2 cellular contexts compared by ENCODE assay signal in the genomic region with DNA sequence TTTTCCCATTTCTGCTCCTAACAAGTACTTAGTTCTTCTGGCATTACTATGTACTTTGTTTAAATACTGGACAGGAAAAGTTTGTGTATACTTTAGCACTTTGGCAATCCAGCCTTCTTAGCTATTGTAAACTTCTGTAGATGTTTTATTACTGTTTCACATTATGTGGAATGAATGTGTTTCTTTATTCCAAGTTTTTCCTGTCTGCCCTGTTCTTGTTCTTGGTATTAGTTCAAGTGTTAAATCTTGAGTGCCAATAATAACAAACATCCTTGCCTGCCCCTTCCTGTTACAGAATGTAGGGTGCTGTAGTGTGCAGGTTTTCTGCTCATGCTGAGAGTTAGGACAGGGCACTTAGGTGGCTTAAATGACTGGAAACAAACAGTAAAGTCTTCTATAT.
TF ChIP-seq lines count a peak whose summit lies in the region.

No MANE protein-coding gene starts in this region.

TF ChIP-seq in SK-N-SH, 30 proteins besides CTCF, POLR2A, EP300 and RAD21 (continued from another document):
- TF ChIP-seq FOXJ3 (CRISPR knock-in tag; IDR thresholded peaks at IDR 0.05) (no peak), CHD2 (IDR thresholded peaks at IDR 0.05; ENCODE audit: low read length, partially characterized antibody) (no peak), TCF12 (IDR thresholded peaks at IDR 0.05) (no peak), MEF2A (IDR thresholded peaks at IDR 0.05; ENCODE audit: borderline replicate concordance, low read depth) (no peak), POLR2AphosphoS5 (IDR thresholded peaks at IDR 0.05; ENCODE audit: low read depth, low read length) (no peak), TEAD4 (IDR thresholded peaks at IDR 0.05; ENCODE audit: borderline replicate concordance, insufficient read depth) (no peak), NFIC (IDR thresholded peaks at IDR 0.05; ENCODE audit: borderline replicate concordance) (no peak)
- TF ChIP-seq, protein P1, sequence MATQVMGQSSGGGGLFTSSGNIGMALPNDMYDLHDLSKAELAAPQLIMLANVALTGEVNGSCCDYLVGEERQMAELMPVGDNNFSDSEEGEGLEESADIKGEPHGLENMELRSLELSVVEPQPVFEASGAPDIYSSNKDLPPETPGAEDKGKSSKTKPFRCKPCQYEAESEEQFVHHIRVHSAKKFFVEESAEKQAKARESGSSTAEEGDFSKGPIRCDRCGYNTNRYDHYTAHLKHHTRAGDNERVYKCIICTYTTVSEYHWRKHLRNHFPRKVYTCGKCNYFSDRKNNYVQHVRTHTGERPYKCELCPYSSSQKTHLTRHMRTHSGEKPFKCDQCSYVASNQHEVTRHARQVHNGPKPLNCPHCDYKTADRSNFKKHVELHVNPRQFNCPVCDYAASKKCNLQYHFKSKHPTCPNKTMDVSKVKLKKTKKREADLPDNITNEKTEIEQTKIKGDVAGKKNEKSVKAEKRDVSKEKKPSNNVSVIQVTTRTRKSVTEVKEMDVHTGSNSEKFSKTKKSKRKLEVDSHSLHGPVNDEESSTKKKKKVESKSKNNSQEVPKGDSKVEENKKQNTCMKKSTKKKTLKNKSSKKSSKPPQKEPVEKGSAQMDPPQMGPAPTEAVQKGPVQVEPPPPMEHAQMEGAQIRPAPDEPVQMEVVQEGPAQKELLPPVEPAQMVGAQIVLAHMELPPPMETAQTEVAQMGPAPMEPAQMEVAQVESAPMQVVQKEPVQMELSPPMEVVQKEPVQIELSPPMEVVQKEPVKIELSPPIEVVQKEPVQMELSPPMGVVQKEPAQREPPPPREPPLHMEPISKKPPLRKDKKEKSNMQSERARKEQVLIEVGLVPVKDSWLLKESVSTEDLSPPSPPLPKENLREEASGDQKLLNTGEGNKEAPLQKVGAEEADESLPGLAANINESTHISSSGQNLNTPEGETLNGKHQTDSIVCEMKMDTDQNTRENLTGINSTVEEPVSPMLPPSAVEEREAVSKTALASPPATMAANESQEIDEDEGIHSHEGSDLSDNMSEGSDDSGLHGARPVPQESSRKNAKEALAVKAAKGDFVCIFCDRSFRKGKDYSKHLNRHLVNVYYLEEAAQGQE (IDR thresholded peaks at IDR 0.05; ENCODE audit: low read depth, low read length), result no peak
- TF ChIP-seq, protein P2, sequence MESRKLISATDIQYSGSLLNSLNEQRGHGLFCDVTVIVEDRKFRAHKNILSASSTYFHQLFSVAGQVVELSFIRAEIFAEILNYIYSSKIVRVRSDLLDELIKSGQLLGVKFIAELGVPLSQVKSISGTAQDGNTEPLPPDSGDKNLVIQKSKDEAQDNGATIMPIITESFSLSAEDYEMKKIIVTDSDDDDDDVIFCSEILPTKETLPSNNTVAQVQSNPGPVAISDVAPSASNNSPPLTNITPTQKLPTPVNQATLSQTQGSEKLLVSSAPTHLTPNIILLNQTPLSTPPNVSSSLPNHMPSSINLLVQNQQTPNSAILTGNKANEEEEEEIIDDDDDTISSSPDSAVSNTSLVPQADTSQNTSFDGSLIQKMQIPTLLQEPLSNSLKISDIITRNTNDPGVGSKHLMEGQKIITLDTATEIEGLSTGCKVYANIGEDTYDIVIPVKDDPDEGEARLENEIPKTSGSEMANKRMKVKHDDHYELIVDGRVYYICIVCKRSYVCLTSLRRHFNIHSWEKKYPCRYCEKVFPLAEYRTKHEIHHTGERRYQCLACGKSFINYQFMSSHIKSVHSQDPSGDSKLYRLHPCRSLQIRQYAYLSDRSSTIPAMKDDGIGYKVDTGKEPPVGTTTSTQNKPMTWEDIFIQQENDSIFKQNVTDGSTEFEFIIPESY (IDR thresholded peaks at IDR 0.05; ENCODE audit: borderline replicate concordance, low read depth), result no peak
- TF ChIP-seq, protein P3, sequence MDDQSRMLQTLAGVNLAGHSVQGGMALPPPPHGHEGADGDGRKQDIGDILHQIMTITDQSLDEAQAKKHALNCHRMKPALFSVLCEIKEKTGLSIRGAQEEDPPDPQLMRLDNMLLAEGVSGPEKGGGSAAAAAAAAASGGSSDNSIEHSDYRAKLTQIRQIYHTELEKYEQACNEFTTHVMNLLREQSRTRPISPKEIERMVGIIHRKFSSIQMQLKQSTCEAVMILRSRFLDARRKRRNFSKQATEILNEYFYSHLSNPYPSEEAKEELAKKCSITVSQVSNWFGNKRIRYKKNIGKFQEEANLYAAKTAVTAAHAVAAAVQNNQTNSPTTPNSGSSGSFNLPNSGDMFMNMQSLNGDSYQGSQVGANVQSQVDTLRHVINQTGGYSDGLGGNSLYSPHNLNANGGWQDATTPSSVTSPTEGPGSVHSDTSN (IDR thresholded peaks at IDR 0.05), result no peak

TF ChIP-seq in SK-N-SH treated with all-trans-retinoic acid at 6 μM for 48 hours, 23 proteins besides CTCF, POLR2A, EP300 and RAD21 (continued from another document):
- TF ChIP-seq, protein P4, sequence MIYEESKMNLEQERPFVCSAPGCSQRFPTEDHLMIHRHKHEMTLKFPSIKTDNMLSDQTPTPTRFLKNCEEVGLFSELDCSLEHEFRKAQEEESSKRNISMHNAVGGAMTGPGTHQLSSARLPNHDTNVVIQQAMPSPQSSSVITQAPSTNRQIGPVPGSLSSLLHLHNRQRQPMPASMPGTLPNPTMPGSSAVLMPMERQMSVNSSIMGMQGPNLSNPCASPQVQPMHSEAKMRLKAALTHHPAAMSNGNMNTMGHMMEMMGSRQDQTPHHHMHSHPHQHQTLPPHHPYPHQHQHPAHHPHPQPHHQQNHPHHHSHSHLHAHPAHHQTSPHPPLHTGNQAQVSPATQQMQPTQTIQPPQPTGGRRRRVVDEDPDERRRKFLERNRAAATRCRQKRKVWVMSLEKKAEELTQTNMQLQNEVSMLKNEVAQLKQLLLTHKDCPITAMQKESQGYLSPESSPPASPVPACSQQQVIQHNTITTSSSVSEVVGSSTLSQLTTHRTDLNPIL (CRISPR knock-in tag; IDR thresholded peaks at IDR 0.05; ENCODE audit: low read depth), result no peak
- no peak for TF ChIP-seq PPARA (CRISPR knock-in tag; IDR thresholded peaks at IDR 0.05; ENCODE audit: borderline replicate concordance)
- no peak for TF ChIP-seq SNAI2 (CRISPR knock-in tag; IDR thresholded peaks at IDR 0.05)
- no peak for TF ChIP-seq ZC3H10 (CRISPR knock-in tag; IDR thresholded peaks at IDR 0.05)
- no peak for TF ChIP-seq CSDC2 (CRISPR knock-in tag; IDR thresholded peaks at IDR 0.05)
- TF ChIP-seq, protein P5, sequence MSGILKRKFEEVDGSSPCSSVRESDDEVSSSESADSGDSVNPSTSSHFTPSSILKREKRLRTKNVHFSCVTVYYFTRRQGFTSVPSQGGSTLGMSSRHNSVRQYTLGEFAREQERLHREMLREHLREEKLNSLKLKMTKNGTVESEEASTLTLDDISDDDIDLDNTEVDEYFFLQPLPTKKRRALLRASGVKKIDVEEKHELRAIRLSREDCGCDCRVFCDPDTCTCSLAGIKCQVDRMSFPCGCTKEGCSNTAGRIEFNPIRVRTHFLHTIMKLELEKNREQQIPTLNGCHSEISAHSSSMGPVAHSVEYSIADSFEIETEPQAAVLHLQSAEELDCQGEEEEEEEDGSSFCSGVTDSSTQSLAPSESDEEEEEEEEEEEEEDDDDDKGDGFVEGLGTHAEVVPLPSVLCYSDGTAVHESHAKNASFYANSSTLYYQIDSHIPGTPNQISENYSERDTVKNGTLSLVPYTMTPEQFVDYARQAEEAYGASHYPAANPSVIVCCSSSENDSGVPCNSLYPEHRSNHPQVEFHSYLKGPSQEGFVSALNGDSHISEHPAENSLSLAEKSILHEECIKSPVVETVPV (CRISPR knock-in tag; IDR thresholded peaks at IDR 0.05), result no peak
- no peak for TF ChIP-seq TCF4 (CRISPR knock-in tag; IDR thresholded peaks at IDR 0.05; ENCODE audit: borderline replicate concordance)
- TF ChIP-seq, protein P6, sequence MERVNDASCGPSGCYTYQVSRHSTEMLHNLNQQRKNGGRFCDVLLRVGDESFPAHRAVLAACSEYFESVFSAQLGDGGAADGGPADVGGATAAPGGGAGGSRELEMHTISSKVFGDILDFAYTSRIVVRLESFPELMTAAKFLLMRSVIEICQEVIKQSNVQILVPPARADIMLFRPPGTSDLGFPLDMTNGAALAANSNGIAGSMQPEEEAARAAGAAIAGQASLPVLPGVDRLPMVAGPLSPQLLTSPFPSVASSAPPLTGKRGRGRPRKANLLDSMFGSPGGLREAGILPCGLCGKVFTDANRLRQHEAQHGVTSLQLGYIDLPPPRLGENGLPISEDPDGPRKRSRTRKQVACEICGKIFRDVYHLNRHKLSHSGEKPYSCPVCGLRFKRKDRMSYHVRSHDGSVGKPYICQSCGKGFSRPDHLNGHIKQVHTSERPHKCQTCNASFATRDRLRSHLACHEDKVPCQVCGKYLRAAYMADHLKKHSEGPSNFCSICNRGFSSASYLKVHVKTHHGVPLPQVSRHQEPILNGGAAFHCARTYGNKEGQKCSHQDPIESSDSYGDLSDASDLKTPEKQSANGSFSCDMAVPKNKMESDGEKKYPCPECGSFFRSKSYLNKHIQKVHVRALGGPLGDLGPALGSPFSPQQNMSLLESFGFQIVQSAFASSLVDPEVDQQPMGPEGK (CRISPR knock-in tag; IDR thresholded peaks at IDR 0.05; ENCODE audit: borderline replicate concordance), result no peak
- no peak for TF ChIP-seq ZNF565 (CRISPR knock-in tag; conservative IDR thresholded peaks at IDR 0.05; ENCODE audit: low read depth)
- TF ChIP-seq TOX (CRISPR knock-in tag; IDR thresholded peaks at IDR 0.05; ENCODE audit: borderline replicate concordance), result no peak
- no peak for TF ChIP-seq ESRRG (CRISPR knock-in tag; IDR thresholded peaks at IDR 0.05)
- TF ChIP-seq BACH2 (CRISPR knock-in tag; IDR thresholded peaks at IDR 0.05; ENCODE audit: borderline replicate concordance), result no peak
- no peak for TF ChIP-seq ARNTL (CRISPR knock-in tag; IDR thresholded peaks at IDR 0.05; ENCODE audit: borderline replicate concordance, low read depth)
- TF ChIP-seq, protein P7, sequence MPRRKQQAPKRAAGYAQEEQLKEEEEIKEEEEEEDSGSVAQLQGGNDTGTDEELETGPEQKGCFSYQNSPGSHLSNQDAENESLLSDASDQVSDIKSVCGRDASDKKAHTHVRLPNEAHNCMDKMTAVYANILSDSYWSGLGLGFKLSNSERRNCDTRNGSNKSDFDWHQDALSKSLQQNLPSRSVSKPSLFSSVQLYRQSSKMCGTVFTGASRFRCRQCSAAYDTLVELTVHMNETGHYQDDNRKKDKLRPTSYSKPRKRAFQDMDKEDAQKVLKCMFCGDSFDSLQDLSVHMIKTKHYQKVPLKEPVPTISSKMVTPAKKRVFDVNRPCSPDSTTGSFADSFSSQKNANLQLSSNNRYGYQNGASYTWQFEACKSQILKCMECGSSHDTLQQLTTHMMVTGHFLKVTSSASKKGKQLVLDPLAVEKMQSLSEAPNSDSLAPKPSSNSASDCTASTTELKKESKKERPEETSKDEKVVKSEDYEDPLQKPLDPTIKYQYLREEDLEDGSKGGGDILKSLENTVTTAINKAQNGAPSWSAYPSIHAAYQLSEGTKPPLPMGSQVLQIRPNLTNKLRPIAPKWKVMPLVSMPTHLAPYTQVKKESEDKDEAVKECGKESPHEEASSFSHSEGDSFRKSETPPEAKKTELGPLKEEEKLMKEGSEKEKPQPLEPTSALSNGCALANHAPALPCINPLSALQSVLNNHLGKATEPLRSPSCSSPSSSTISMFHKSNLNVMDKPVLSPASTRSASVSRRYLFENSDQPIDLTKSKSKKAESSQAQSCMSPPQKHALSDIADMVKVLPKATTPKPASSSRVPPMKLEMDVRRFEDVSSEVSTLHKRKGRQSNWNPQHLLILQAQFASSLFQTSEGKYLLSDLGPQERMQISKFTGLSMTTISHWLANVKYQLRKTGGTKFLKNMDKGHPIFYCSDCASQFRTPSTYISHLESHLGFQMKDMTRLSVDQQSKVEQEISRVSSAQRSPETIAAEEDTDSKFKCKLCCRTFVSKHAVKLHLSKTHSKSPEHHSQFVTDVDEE (CRISPR knock-in tag; IDR thresholded peaks at IDR 0.05), result no peak
- no peak for TF ChIP-seq GLIS3 (CRISPR knock-in tag; IDR thresholded peaks at IDR 0.05)
